14 cellular contexts compared by ENCODE assay signal in the genomic region with DNA sequence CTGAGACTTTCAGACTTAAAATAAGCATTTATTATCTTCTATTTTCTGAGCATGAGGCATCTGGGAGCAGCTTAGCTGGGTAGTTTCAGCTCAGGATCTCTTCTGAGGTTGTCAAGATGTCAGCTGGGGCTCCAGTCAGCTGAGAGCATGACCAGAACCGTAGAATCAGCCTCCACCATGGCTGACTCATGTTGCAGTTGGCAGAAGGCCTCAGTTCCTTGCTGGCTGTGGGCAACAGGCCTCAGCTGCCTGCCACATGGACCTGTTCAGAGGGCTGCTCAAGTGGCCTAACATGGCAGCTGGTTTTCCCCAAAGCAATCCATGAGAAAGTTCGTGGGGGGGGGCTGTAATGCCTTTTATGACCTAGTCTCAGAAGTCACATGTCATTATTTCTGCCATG.
DNase-seq lines count a peak whose midpoint lies in the region; ATAC-seq and TF ChIP-seq lines count a peak whose summit lies in the region.
"Had no signal": no experiment of that assay in that cellular context is flagged by ENCODE, and none has a peak within 500 bp of the region (broad histone marks: within the 10 kb centered on the region; RNA-seq: fewer than 3 reads in every experiment).

No MANE protein-coding gene starts in this region.

- TF ChIP-seq POLR2A in breast epithelium (IDR thresholded peaks at IDR 0.05), result no peak

- H3K4me3 ChIP-seq in breast epithelium, result no peak overlapping the region
- no peak overlapping the region for H3K4me3 ChIP-seq in adipocyte (ENCODE audit: low read length)
- H3K4me3 ChIP-seq in left ventricle myocardium inferior, result no peak overlapping the region
- no peak overlapping the region for H3K4me3 ChIP-seq in GM23338
- H3K4me3 ChIP-seq in WERI-Rb-1 (ENCODE audit: low read depth, low read length), result no peak overlapping the region
- H3K4me3 ChIP-seq: SK-N-MC had no signal

- H3K9me3 ChIP-seq in breast epithelium (no peaks in the 10 kb centered on the region), adipocyte (ENCODE audit: control insufficient read depth, low read length) (no peaks in the 10 kb centered on the region), left ventricle myocardium inferior (replicated peaks) (no peaks in the 10 kb centered on the region), WERI-Rb-1 (ENCODE audit: severe bottlenecking) (no peaks in the 10 kb centered on the region)

- DNase-seq in MCF 10A (ENCODE audit: unreplicated experiment) (peak; percentile 83), breast epithelium (ENCODE audit: low spot score in 2 of 2) (no peak), adipocyte (ENCODE audit: low read depth) (peak; percentile 65), left ventricle myocardium inferior (no peak), GM23338 (ENCODE audit: low spot score) (no peak), WERI-Rb-1 (no peak)
- DNase-seq in activated naive CD8-positive, alpha-beta T cell treated with anti-CD3 and anti-CD28 coated beads, Interleukin-2, amount 50 U/mL, for 24 hours, result no peak
- DNase-seq: NCI-H187 treated with DMSO at 0.1 percent for 48 hours; small intestine; stimulated activated naive CD4-positive, alpha-beta T cell treated with Interleukin-2 at 50 U/mL for 16 hours had no signal

- no peak overlapping the region for H3K27ac ChIP-seq in breast epithelium
- H3K27ac ChIP-seq in left ventricle myocardium inferior (replicated peaks), result peak overlapping the region; percentile 62
- no peak overlapping the region for H3K27ac ChIP-seq in GM23338 (ENCODE audit: low read depth)
- no peak overlapping the region for H3K27ac ChIP-seq in WERI-Rb-1

- peaks cover 6% of the 10 kb centered on the region for H3K36me3 Mint-ChIP-seq in MCF 10A (ENCODE audit: insufficient read depth, unreplicated experiment)
- H3K36me3 Mint-ChIP-seq in GM23338 (ENCODE audit: low read depth), result no peaks in the 10 kb centered on the region; the same call in 2 of the 3 replicates
- no peaks in the 10 kb centered on the region for H3K36me3 Mint-ChIP-seq in activated naive CD8-positive, alpha-beta T cell treated with anti-CD3 and anti-CD28 coated beads, Interleukin-2, amount 50 U/mL, for 24 hours (ENCODE audit: low read depth)

- H3K27me3 ChIP-seq in breast epithelium (no peaks in the 10 kb centered on the region), adipocyte (replicated peaks; ENCODE audit: control insufficient read depth, insufficient read depth, low read length) (no peaks in the 10 kb centered on the region), left ventricle myocardium inferior (ENCODE audit: low read depth) (no peaks in the 10 kb centered on the region), GM23338 (ENCODE audit: insufficient read depth) (no peaks in the 10 kb centered on the region; the same call in 1 of the 2 replicates), WERI-Rb-1 (ENCODE audit: insufficient read depth, low read depth, severe bottlenecking) (no peaks in the 10 kb centered on the region)

- H3K4me3 Mint-ChIP-seq in MCF 10A (ENCODE audit: unreplicated experiment) (no peak overlapping the region), GM23338 (no peak overlapping the region)
- no peak overlapping the region for H3K4me3 Mint-ChIP-seq in activated naive CD8-positive, alpha-beta T cell treated with anti-CD3 and anti-CD28 coated beads, Interleukin-2, amount 50 U/mL, for 24 hours
- H3K4me3 Mint-ChIP-seq: CD14-positive monocyte; dendritic cell treated with granulocyte-macrophage colony-stimulating factor and Interleukin-4, amounts not matched to agents 40 ng/mL and 50 ng/mL, for 4 days had no signal

- no peak overlapping the region for H2AFZ ChIP-seq in GM23338

- no peaks in the 10 kb centered on the region for H3F3A ChIP-seq in GM23338 (replicated peaks; ENCODE audit: low read depth)

- no TSS peak for BruUV-seq in MCF 10A (replicated peaks; lab: Mats Ljungman, UMichigan)

- no peak overlapping the region for H3K4me2 ChIP-seq in GM23338

- no peaks in the 10 kb centered on the region for H3K79me2 ChIP-seq in GM23338 (replicated peaks; ENCODE audit: insufficient read depth)

- H3K4me1 ChIP-seq in breast epithelium (no peaks in the 10 kb centered on the region), adipocyte (ENCODE audit: control insufficient read depth, insufficient read depth, low read length) (peaks cover 25% of the 10 kb centered on the region), left ventricle myocardium inferior (peaks cover 29% of the 10 kb centered on the region), GM23338 (ENCODE audit: insufficient read depth) (peaks cover 12% of the 10 kb centered on the region; the same call in 1 of the 2 replicates)

- ATAC-seq in HG03469 (IDR thresholded peaks at IDR 0.05; ENCODE audit: unreplicated experiment) (no peak), GM23338 (no peak)
- no peak for ATAC-seq in activated naive CD8-positive, alpha-beta T cell treated with anti-CD3 and anti-CD28 coated beads, Interleukin-2, amount 50 U/mL, for 24 hours

- H3K9me3 Mint-ChIP-seq in MCF 10A (ENCODE audit: unreplicated experiment) (no peaks in the 10 kb centered on the region), GM23338 (no peaks in the 10 kb centered on the region)
- no peaks in the 10 kb centered on the region for H3K9me3 Mint-ChIP-seq in activated naive CD8-positive, alpha-beta T cell treated with anti-CD3 and anti-CD28 coated beads, Interleukin-2, amount 50 U/mL, for 24 hours
- H3K9me3 Mint-ChIP-seq: dendritic cell treated with granulocyte-macrophage colony-stimulating factor and Interleukin-4, amounts not matched to agents 40 ng/mL and 50 ng/mL, for 4 days had no signal

- POLR2A ChIA-PET in MCF 10A (lab: Yijun Ruan, JAX), result interaction anchor here (0.6 to 2.1 kb wide), 5 partner anchors 18 to 327 kb away, joined by 3 to 10 read pairs (median 4); no protein-coding TSS in a partner anchor

- CTCF ChIA-PET in MCF 10A (lab: Yijun Ruan, JAX), result interaction anchor here (0.5 to 0.8 kb wide), 3 partner anchors 41 to 386 kb away, joined by 3 to 4 read pairs (median 3); no protein-coding TSS in a partner anchor

- H3K27ac Mint-ChIP-seq in MCF 10A (ENCODE audit: low read depth, unreplicated experiment), result peak overlapping the region; percentile 84
- H3K27ac Mint-ChIP-seq in GM23338, result no peak overlapping the region
- no peak overlapping the region for H3K27ac Mint-ChIP-seq in activated naive CD8-positive, alpha-beta T cell treated with anti-CD3 and anti-CD28 coated beads, Interleukin-2, amount 50 U/mL, for 24 hours
- H3K27ac Mint-ChIP-seq: dendritic cell treated with granulocyte-macrophage colony-stimulating factor and Interleukin-4, amounts not matched to agents 40 ng/mL and 50 ng/mL, for 4 days had no signal

- no peak for TF ChIP-seq CTCF in MCF 10A (IDR thresholded peaks at IDR 0.05; ENCODE audit: unreplicated experiment)
- no peak for TF ChIP-seq CTCF in breast epithelium (IDR thresholded peaks at IDR 0.05)
- TF ChIP-seq CTCF in left ventricle myocardium inferior (IDR thresholded peaks at IDR 0.05; ENCODE audit: borderline replicate concordance), result no peak
- TF ChIP-seq CTCF in GM23338 (conservative IDR thresholded peaks at IDR 0.05; ENCODE audit: low read depth in 2 of 2), result no peak
- no peak for TF ChIP-seq CTCF in WERI-Rb-1 (IDR thresholded peaks at IDR 0.05; ENCODE audit: low read depth, low read length)

- H3K36me3 ChIP-seq in breast epithelium (no peaks in the 10 kb centered on the region), adipocyte (ENCODE audit: control insufficient read depth, insufficient read depth, low read length, severe bottlenecking) (no peaks in the 10 kb centered on the region), left ventricle myocardium inferior (no peaks in the 10 kb centered on the region), GM23338 (ENCODE audit: insufficient read depth) (no peaks in the 10 kb centered on the region), WERI-Rb-1 (no peaks in the 10 kb centered on the region)

- intact Hi-C loops in MCF 10A (cut with micrococcal nuclease), result no loop called here
- intact Hi-C loops in breast epithelium (cut with DNase I; ENCODE audit: low total_unique reads), result no loop called here
- intact Hi-C loops in left ventricle myocardium inferior (cut with micrococcal nuclease), result no loop called here

- no peaks in the 10 kb centered on the region for H3K9me2 ChIP-seq in GM23338 (ENCODE audit: insufficient read depth)

- no peaks in the 10 kb centered on the region for H3K27me3 Mint-ChIP-seq in MCF 10A (ENCODE audit: insufficient read depth, unreplicated experiment)
- H3K27me3 Mint-ChIP-seq in GM23338 (ENCODE audit: insufficient read depth, low read depth, poor library complexity), result peaks cover 7% of the 10 kb centered on the region
- H3K27me3 Mint-ChIP-seq in activated naive CD8-positive, alpha-beta T cell treated with anti-CD3 and anti-CD28 coated beads, Interleukin-2, amount 50 U/mL, for 24 hours, result peaks cover 15% of the 10 kb centered on the region
- H3K27me3 Mint-ChIP-seq: dendritic cell treated with granulocyte-macrophage colony-stimulating factor and Interleukin-4, amounts not matched to agents 40 ng/mL and 50 ng/mL, for 4 days had no signal

- no peak overlapping the region for H3K9ac ChIP-seq in adipocyte (ENCODE audit: low read length)

- H4K20me1 ChIP-seq in GM23338 (replicated peaks; ENCODE audit: insufficient read depth), result no peaks in the 10 kb centered on the region

- H3K4me1 Mint-ChIP-seq in MCF 10A (ENCODE audit: insufficient read depth, unreplicated experiment) (peaks cover 21% of the 10 kb centered on the region), GM23338 (peaks cover 22% of the 10 kb centered on the region)
- no peaks in the 10 kb centered on the region for H3K4me1 Mint-ChIP-seq in activated naive CD8-positive, alpha-beta T cell treated with anti-CD3 and anti-CD28 coated beads, Interleukin-2, amount 50 U/mL, for 24 hours

Comparison
In these comparisons a context has a peak if more than half of its experiments do, and no peak if none do; other contexts are left out.
1. DNase-seq: peak in MCF 10A (single experiment) and adipocyte (single experiment); none in breast epithelium (0 of 2), left ventricle myocardium inferior (single experiment), GM23338 (single experiment), activated naive CD8-positive, alpha-beta T cell treated with anti-CD3 and anti-CD28 coated beads, Interleukin-2, amount 50 U/mL, for 24 hours (single experiment) and WERI-Rb-1 (single experiment).